21 cellular contexts compared by ENCODE assay signal in genomic region chr4:141898336-141898735, GRCh38.
A peak's percentile ranks its signal among the peaks of the same experiment; 100 is the strongest.
DNase-seq lines count a peak whose midpoint lies in the region; ATAC-seq, FAIRE-seq and TF ChIP-seq lines count a peak whose summit lies in the region.
"Had no signal": no experiment of that assay in that cellular context is flagged by ENCODE, and none has a peak within 500 bp of the region (broad histone marks: within the 10 kb centered on the region; RNA-seq: fewer than 3 reads in every experiment).

No MANE protein-coding gene starts in this region.

- intact Hi-C loops in dorsolateral prefrontal cortex (cut with DNase I): no loop called here

- no peak overlapping the region for H3K27ac ChIP-seq in H1 (ENCODE audit: low read depth, low read length)
- no peak overlapping the region for H3K27ac ChIP-seq in dorsolateral prefrontal cortex
- no peak overlapping the region for H3K27ac ChIP-seq in effector memory CD4-positive, alpha-beta T cell (ENCODE audit: insufficient read depth, low read length, poor library complexity, severe bottlenecking)
- H3K27ac ChIP-seq: gastrocnemius medialis had no signal

- TF ChIP-seq CTCF in NB4 (IDR thresholded peaks at IDR 0.05; ENCODE audit: low read depth, low read length) (no peak), H1 (IDR thresholded peaks at IDR 0.05; ENCODE audit: control extremely low read depth in 1 of 3, insufficient read depth in 1 of 3, low read depth in 1 of 3, low read length in 3 of 3) (no peak), dorsolateral prefrontal cortex (IDR thresholded peaks at IDR 0.05 in 54 of 56, conservative IDR thresholded peaks at IDR 0.05 in 2 of 56; ENCODE audit: low read depth in 1 of 56, partially characterized antibody in 56 of 56) (no peak)

- WGBS in H1 (ENCODE audit: extremely low coverage in 1 of 2, insufficient coverage in 1 of 2, insufficient read length in 1 of 2, insufficient replicate concordance in 2 of 2, low coverage in 1 of 2, low lambda C conversion rate in 2 of 2, missing lambda C conversion rate in 1 of 2), 2 experiments: 74% methylated on average over 2 of the region's 2 CpGs; no CpG with 5 or more reads in 1 of the 2 experiments

- peak; percentile 17 for DNase-seq in G401 (ENCODE audit: low spot score)
- peak; percentile 4 for DNase-seq in NB4 (ENCODE audit: low read depth)
- DNase-seq in H1 (ENCODE audit: low read depth in 1 of 2, low spot score in 2 of 2): no peak
- DNase-seq in medulla oblongata (ENCODE audit: extremely low spot score): peak; percentile 9
- DNase-seq in dorsolateral prefrontal cortex: no peak
- no peak for DNase-seq in effector memory CD4-positive, alpha-beta T cell
- DNase-seq in stimulated activated CD4-positive, alpha-beta T cell treated with anti-CD3 and anti-CD28 coated beads, Interleukin-1b, Interleukin-23, amount 100 ng/mL, for 48 hours: no peak
- DNase-seq: ACHN; activated CD4-positive, alpha-beta T cell treated with anti-CD3 and anti-CD28 coated beads for 4 hours; activated naive CD8-positive, alpha-beta T cell treated with anti-CD3 and anti-CD28 coated beads for 36 hours; DMS 273 treated with DMSO at 0.1 percent for 48 hours; gastrocnemius medialis; KG1; left cardiac atrium; NCI-H1105 treated with DMSO at 0.1 percent for 48 hours; NCI-H2081 treated with DMSO at 0.1 percent for 48 hours; NCI-H510A; RPMI8226; stimulated activated naive CD4-positive, alpha-beta T cell treated with Interleukin-2 at 50 U/mL for 16 hours had no signal

- no peak for FAIRE-seq in H1 (lab: Jason Lieb, UNC)

- TF ChIP-seq POLR2A in NB4 (IDR thresholded peaks at IDR 0.05; ENCODE audit: extremely low read depth, insufficient read length) (no peak), H1 (IDR thresholded peaks at IDR 0.05; ENCODE audit: control extremely low read depth in 1 of 2, low read depth in 2 of 2, low read length in 2 of 2) (no peak)

- H3K27me3 ChIP-seq in H1 (replicated peaks in 1 of 4; ENCODE audit: control insufficient read depth in 3 of 4, extremely low read depth in 1 of 4, insufficient read depth in 3 of 4, low read length in 3 of 4) (no peaks in the 10 kb centered on the region), dorsolateral prefrontal cortex (no peaks in the 10 kb centered on the region)
- no peaks in the 10 kb centered on the region for H3K27me3 ChIP-seq in effector memory CD4-positive, alpha-beta T cell (replicated peaks; ENCODE audit: control insufficient read depth, insufficient read depth, low read length, poor library complexity, severe bottlenecking)
- H3K27me3 ChIP-seq: gastrocnemius medialis had no signal

- H3K56ac ChIP-seq in H1 (replicated peaks; ENCODE audit: insufficient read length, low read depth, low read length): no peak overlapping the region

- H3K4me3 ChIP-seq in NB4 (ENCODE audit: low read depth, low read length): no peak overlapping the region
- no peak overlapping the region for H3K4me3 ChIP-seq in H1 (ENCODE audit: extremely low read depth in 1 of 4, insufficient read depth in 2 of 4, low read depth in 3 of 4, low read length in 4 of 4)
- no peak overlapping the region for H3K4me3 ChIP-seq in dorsolateral prefrontal cortex
- H3K4me3 ChIP-seq in effector memory CD4-positive, alpha-beta T cell (ENCODE audit: insufficient read depth, low read depth, low read length, poor library complexity, severe bottlenecking): no peak overlapping the region
- H3K4me3 ChIP-seq: gastrocnemius medialis had no signal

- H3K9ac ChIP-seq in H1 (replicated peaks in 1 of 4; ENCODE audit: extremely low read depth in 1 of 4, low read depth in 3 of 4, low read length in 3 of 4): no peak overlapping the region

- no peak for ATAC-seq in esophagus mucosa
- ATAC-seq: gastrocnemius medialis, SK-N-SH treated with all-trans-retinoic acid at 6 μM for 48 hours had no signal

- in situ Hi-C loops in G401 (cut with HindIII; ENCODE audit: low sequenced_read_pairs): no loop called here

- H3K9me3 ChIP-seq in H1 (ENCODE audit: insufficient read depth in 2 of 2, low read depth in 1 of 2, low read length in 1 of 2): peaks cover 0 to 7% of the 10 kb centered on the region in 2 experiments; a peak in 2 of 4 replicates
- no peaks in the 10 kb centered on the region for H3K9me3 ChIP-seq in effector memory CD4-positive, alpha-beta T cell (ENCODE audit: control insufficient read depth, low read length)
- H3K9me3 ChIP-seq: gastrocnemius medialis had no signal

- H2AK5ac ChIP-seq in H1 (ENCODE audit: low read depth, low read length): no peak overlapping the region

- H2BK15ac ChIP-seq in H1 (ENCODE audit: low read length): no peak overlapping the region

- no peak overlapping the region for H3K4ac ChIP-seq in H1 (replicated peaks; ENCODE audit: insufficient read length, low read depth, low read length)

- no peak overlapping the region for H4K5ac ChIP-seq in H1 (ENCODE audit: insufficient read length, low read depth, low read length)

- H3K23me2 ChIP-seq in H1 (ENCODE audit: low read depth, low read length): no peaks in the 10 kb centered on the region; the same call in 1 of the 2 replicates

- H3K4me2 ChIP-seq in H1 (ENCODE audit: insufficient read depth in 1 of 2, low read depth in 2 of 2, low read length in 2 of 2): no peak overlapping the region

- no peak overlapping the region for H4K91ac ChIP-seq in H1 (replicated peaks; ENCODE audit: insufficient read length, low read length)

- H3K79me1 ChIP-seq in H1 (ENCODE audit: low read depth, low read length): no peaks in the 10 kb centered on the region

- no peaks in the 10 kb centered on the region for H3K79me2 ChIP-seq in H1 (ENCODE audit: control insufficient read depth in 1 of 2, insufficient read depth in 2 of 2, low read length in 2 of 2)

- no peak overlapping the region for H3K14ac ChIP-seq in H1 (ENCODE audit: insufficient read length)

- H3K18ac ChIP-seq in H1 (ENCODE audit: extremely low read depth, low read length): no peak overlapping the region; the same call in 1 of the 2 replicates

- H4K8ac ChIP-seq in H1 (ENCODE audit: extremely low read depth, insufficient read depth, low read length): no peak overlapping the region

- no peak overlapping the region for H2BK12ac ChIP-seq in H1 (ENCODE audit: low read depth, low read length)

- no peak overlapping the region for H3K23ac ChIP-seq in H1 (ENCODE audit: insufficient read length)

- H4K20me1 ChIP-seq in H1 (replicated peaks in 1 of 2; ENCODE audit: control insufficient read depth in 1 of 2, insufficient read depth in 2 of 2, low read length in 2 of 2): no peaks in the 10 kb centered on the region

- H2AFZ ChIP-seq in H1 (ENCODE audit: low read length): 0 out of 2 replicates have a peak overlapping the region, but pooled peaks have one; percentile 16

- H2BK20ac ChIP-seq in H1 (ENCODE audit: low read length): no peak overlapping the region

- no peak overlapping the region for H2BK5ac ChIP-seq in H1 (ENCODE audit: low read depth, low read length)

- H2BK120ac ChIP-seq in H1 (replicated peaks; ENCODE audit: low read depth, low read length): no peak overlapping the region

- no peaks in the 10 kb centered on the region for H3K36me3 ChIP-seq in H1 (ENCODE audit: control insufficient read depth in 2 of 4, insufficient read depth in 4 of 4, low read length in 3 of 4)
- H3K36me3 ChIP-seq in effector memory CD4-positive, alpha-beta T cell (ENCODE audit: control insufficient read depth, insufficient read depth, low read length): no peaks in the 10 kb centered on the region
- H3K36me3 ChIP-seq: gastrocnemius medialis had no signal

- TF ChIP-seq RAD21 in H1 (IDR thresholded peaks at IDR 0.05 in 1 of 2, conservative IDR thresholded peaks at IDR 0.05 in 1 of 2; ENCODE audit: low read depth in 2 of 2, low read length in 2 of 2): no peak

- CTCF ChIA-PET in H1 (lab: Charles Lee; ENCODE audit: partially characterized antibody): no interaction called here

- peaks cover 0 to 7% (median 3%) of the 10 kb centered on the region in 4 experiments; a peak in 3 of 7 replicates for H3K4me1 ChIP-seq in H1 (replicated peaks in 1 of 4; ENCODE audit: control insufficient read depth in 3 of 4, insufficient read depth in 4 of 4, low read length in 3 of 4)
- H3K4me1 ChIP-seq in effector memory CD4-positive, alpha-beta T cell (ENCODE audit: control insufficient read depth, insufficient read depth, low read length, poor library complexity, severe bottlenecking): no peaks in the 10 kb centered on the region
- H3K4me1 ChIP-seq: gastrocnemius medialis had no signal

- POLR2A ChIA-PET in H1 (lab: Charles Lee; ENCODE audit: partially characterized antibody): interaction anchor here (0.6 kb wide), 1 partner anchor 33 kb away, joined by 3 read pairs; no protein-coding TSS in a partner anchor

- TF ChIP-seq EP300 in H1 (IDR thresholded peaks at IDR 0.05; ENCODE audit: borderline replicate concordance in 1 of 2, low read depth in 2 of 2, low read length in 2 of 2): no peak

TF ChIP-seq in H1, 55 proteins besides CTCF, POLR2A, EP300 and RAD21:
- no peak for TF ChIP-seq POLR2AphosphoS5 (IDR thresholded peaks at IDR 0.05; ENCODE audit: low read depth, low read length)

Comparison
In these comparisons a context has a peak if more than half of its experiments do, and no peak if none do; other contexts are left out.
1. DNase-seq: peak in G401 (single experiment), NB4 (single experiment) and medulla oblongata (single experiment); none in H1 (0 of 2), dorsolateral prefrontal cortex (0 of 10), effector memory CD4-positive, alpha-beta T cell (0 of 3) and stimulated activated CD4-positive, alpha-beta T cell treated with anti-CD3 and anti-CD28 coated beads, Interleukin-1b, Interleukin-23, amount 100 ng/mL, for 48 hours (single experiment).